1 cellular context compared by ENCODE assay signal in the genomic region with DNA sequence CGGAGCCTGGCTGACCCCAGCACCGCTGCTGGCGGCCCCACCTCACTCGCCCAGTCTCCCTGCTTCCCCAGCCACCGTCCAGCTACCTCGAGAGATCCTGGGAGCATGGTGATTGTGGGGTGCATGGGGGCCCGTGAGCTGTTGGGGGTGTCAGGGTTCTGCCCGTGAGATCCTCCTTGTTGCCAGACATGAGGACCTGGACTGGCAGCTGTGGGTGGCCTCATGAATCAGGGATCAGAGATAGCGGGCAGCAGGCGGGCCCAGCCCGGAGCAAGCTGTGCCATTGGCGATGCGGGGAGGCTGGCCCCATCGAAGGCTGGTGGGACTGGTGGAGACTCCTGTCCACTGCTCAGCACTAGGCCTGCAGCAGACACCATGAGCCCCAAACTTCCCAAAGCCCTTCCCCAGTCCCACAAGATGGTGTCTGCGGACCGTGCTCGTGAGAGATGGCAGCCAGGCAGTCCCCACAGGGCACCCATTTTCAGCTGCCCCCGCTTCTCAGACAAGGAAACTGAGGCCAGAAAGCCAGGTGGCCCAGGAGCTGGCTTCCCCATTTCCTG.
TF ChIP-seq lines count a peak whose summit lies in the region.

No MANE protein-coding gene starts in this region.

TF ChIP-seq in WTC11, 78 proteins besides CTCF, POLR2A, EP300 and RAD21:
- TF ChIP-seq, protein P1, sequence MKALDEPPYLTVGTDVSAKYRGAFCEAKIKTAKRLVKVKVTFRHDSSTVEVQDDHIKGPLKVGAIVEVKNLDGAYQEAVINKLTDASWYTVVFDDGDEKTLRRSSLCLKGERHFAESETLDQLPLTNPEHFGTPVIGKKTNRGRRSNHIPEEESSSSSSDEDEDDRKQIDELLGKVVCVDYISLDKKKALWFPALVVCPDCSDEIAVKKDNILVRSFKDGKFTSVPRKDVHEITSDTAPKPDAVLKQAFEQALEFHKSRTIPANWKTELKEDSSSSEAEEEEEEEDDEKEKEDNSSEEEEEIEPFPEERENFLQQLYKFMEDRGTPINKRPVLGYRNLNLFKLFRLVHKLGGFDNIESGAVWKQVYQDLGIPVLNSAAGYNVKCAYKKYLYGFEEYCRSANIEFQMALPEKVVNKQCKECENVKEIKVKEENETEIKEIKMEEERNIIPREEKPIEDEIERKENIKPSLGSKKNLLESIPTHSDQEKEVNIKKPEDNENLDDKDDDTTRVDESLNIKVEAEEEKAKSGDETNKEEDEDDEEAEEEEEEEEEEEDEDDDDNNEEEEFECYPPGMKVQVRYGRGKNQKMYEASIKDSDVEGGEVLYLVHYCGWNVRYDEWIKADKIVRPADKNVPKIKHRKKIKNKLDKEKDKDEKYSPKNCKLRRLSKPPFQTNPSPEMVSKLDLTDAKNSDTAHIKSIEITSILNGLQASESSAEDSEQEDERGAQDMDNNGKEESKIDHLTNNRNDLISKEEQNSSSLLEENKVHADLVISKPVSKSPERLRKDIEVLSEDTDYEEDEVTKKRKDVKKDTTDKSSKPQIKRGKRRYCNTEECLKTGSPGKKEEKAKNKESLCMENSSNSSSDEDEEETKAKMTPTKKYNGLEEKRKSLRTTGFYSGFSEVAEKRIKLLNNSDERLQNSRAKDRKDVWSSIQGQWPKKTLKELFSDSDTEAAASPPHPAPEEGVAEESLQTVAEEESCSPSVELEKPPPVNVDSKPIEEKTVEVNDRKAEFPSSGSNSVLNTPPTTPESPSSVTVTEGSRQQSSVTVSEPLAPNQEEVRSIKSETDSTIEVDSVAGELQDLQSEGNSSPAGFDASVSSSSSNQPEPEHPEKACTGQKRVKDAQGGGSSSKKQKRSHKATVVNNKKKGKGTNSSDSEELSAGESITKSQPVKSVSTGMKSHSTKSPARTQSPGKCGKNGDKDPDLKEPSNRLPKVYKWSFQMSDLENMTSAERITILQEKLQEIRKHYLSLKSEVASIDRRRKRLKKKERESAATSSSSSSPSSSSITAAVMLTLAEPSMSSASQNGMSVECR (CRISPR knock-in tag; IDR thresholded peaks at IDR 0.05; ENCODE audit: borderline replicate concordance), result no peak
- no peak for TF ChIP-seq ZNF671 (CRISPR knock-in tag; IDR thresholded peaks at IDR 0.05)
- 0 out of 2 replicates have a peak, but pooled peaks have one; percentile 13 for TF ChIP-seq FOXP1 (CRISPR knock-in tag; IDR thresholded peaks at IDR 0.05; ENCODE audit: borderline replicate concordance)
